1 cellular context compared by ENCODE assay signal in the genomic region with DNA sequence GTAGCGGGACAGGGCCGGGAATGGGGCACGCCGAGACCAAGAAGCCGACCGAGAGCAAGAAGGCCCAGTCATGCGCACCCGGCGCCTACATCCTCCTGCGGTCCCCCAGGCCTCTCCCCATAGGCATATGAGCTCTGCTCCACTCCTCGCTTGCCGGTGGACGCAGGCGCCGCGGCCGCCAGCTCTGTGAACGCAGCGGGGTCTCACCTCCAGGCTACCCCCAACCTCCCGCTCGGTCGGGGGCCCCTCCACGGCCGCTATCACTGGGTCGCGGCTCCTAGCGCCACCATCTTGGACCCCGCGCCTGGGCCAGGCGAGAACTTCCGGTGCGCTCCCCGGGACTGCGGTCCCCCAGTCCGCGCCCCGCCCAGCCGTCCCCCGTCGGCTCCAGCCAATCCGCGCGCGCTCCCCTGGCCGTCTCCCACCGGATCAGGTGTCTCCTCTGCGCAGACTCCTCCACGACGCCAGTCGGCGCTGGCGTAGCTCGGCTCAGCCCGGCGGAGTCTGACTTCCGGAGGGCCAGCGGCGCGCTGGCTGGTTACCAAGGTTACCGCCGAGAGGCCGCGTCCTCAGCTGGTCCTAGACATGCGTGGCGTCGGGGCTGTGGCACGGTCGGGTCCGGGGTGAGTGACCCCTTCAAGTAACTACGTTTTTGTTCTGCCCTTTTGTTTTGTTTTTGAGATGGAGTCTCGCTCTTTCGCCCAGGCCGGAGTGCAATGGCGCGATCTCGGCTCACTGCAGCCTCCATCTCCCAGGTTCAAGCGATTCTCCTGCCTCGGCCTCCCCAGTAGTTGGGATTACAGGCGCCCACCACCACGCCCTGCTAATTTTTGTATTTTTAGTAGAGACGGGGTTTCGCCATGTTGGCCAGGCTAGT.
TF ChIP-seq lines count a peak whose summit lies in the region.

TSS of gene ZNF594 (minus strand) at position 328 of the 877 bp plus-strand sequence. CDS start 7,612 bp downstream, outside the sequence.

TF ChIP-seq in HepG2, 621 proteins besides CTCF, POLR2A, EP300 and RAD21 (continued from another document and continues in another):
- peak; percentile 60 for TF ChIP-seq POLR2AphosphoS5 (IDR thresholded peaks at IDR 0.05; ENCODE audit: low read depth, low read length)
- peak; percentile 75; the same call in 1 of the 2 replicates for TF ChIP-seq YEATS2 (CRISPR knock-in tag; IDR thresholded peaks at IDR 0.05; ENCODE audit: borderline replicate concordance)
- TF ChIP-seq KDM2A (CRISPR knock-in tag; IDR thresholded peaks at IDR 0.05; ENCODE audit: borderline replicate concordance, low read depth), result peak; percentile 80
- TF ChIP-seq SP5 (CRISPR knock-in tag; IDR thresholded peaks at IDR 0.05; ENCODE audit: borderline replicate concordance, low read depth), result peak; percentile 50; the same call in 1 of the 2 replicates
- no peak for TF ChIP-seq DR1 (CRISPR knock-in tag; IDR thresholded peaks at IDR 0.05)
- peak; percentile 72 for TF ChIP-seq GMEB1 (CRISPR knock-in tag; IDR thresholded peaks at IDR 0.05; ENCODE audit: borderline replicate concordance)
- peak; percentile 56; the same call in 1 of the 2 replicates for TF ChIP-seq YEATS4 (CRISPR knock-in tag; IDR thresholded peaks at IDR 0.05; ENCODE audit: borderline replicate concordance)
- peak; percentile 64; the same call in 1 of the 3 replicates for TF ChIP-seq MXI1 (IDR thresholded peaks at IDR 0.05; ENCODE audit: borderline replicate concordance, low read depth, low read length)
- TF ChIP-seq ASH2L (IDR thresholded peaks at IDR 0.05; ENCODE audit: insufficient read length, low read depth, low read length), result peak; percentile 48
- TF ChIP-seq MXD4 (CRISPR knock-in tag; IDR thresholded peaks at IDR 0.05), result 0 out of 2 replicates have a peak, but pooled peaks have one; percentile 51
- TF ChIP-seq HOXA3 (CRISPR knock-in tag; IDR thresholded peaks at IDR 0.05), result peak; percentile 85
- peak; percentile 56; the same call in 1 of the 2 replicates for TF ChIP-seq ZMYM3 (CRISPR knock-in tag; IDR thresholded peaks at IDR 0.05)
- TF ChIP-seq HOXA5 (CRISPR knock-in tag; IDR thresholded peaks at IDR 0.05), result 0 out of 2 replicates have a peak, but pooled peaks have one; percentile 54
- TF ChIP-seq RARG (CRISPR knock-in tag; IDR thresholded peaks at IDR 0.05; ENCODE audit: low read depth), result no peak
- TF ChIP-seq ARNT2 (CRISPR knock-in tag; IDR thresholded peaks at IDR 0.05; ENCODE audit: low read depth), result 0 out of 2 replicates have a peak, but pooled peaks have one; percentile 49
- no peak for TF ChIP-seq NR1H2 (CRISPR knock-in tag; IDR thresholded peaks at IDR 0.05; ENCODE audit: borderline replicate concordance, low read depth)
- TF ChIP-seq, protein P1, sequence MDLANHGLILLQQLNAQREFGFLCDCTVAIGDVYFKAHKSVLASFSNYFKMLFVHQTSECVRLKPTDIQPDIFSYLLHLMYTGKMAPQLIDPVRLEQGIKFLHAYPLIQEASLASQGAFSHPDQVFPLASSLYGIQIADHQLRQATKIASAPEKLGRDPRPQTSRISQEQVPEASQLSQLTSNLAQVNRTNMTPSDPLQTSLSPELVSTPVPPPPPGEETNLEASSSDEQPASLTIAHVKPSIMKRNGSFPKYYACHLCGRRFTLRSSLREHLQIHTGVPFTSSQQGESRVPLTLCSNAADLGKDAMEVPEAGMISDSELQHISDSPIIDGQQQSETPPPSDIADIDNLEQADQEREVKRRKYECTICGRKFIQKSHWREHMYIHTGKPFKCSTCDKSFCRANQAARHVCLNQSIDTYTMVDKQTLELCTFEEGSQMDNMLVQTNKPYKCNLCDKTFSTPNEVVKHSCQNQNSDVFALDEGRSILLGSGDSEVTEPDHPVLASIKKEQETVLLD (CRISPR knock-in tag; IDR thresholded peaks at IDR 0.05; ENCODE audit: low read depth), result 0 out of 2 replicates have a peak, but pooled peaks have one; percentile 40
- no peak for TF ChIP-seq ZNF160 (CRISPR knock-in tag; IDR thresholded peaks at IDR 0.05)
- TF ChIP-seq ELF3 (CRISPR knock-in tag; IDR thresholded peaks at IDR 0.05), result peak; percentile 54; the same call in 1 of the 2 replicates
- peak; percentile 38 for TF ChIP-seq SRSF1 (optimal IDR thresholded peaks at IDR 0.05; ENCODE audit: low read depth, low read length)
- TF ChIP-seq, protein P2, sequence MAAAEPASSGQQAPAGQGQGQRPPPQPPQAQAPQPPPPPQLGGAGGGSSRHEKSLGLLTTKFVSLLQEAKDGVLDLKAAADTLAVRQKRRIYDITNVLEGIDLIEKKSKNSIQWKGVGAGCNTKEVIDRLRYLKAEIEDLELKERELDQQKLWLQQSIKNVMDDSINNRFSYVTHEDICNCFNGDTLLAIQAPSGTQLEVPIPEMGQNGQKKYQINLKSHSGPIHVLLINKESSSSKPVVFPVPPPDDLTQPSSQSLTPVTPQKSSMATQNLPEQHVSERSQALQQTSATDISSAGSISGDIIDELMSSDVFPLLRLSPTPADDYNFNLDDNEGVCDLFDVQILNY (CRISPR knock-in tag; conservative IDR thresholded peaks at IDR 0.05), result no peak
- no peak for TF ChIP-seq PPARG (CRISPR knock-in tag; conservative IDR thresholded peaks at IDR 0.05)
- TF ChIP-seq RFXAP (CRISPR knock-in tag; IDR thresholded peaks at IDR 0.05; ENCODE audit: borderline replicate concordance), result no peak
- TF ChIP-seq, protein P3, sequence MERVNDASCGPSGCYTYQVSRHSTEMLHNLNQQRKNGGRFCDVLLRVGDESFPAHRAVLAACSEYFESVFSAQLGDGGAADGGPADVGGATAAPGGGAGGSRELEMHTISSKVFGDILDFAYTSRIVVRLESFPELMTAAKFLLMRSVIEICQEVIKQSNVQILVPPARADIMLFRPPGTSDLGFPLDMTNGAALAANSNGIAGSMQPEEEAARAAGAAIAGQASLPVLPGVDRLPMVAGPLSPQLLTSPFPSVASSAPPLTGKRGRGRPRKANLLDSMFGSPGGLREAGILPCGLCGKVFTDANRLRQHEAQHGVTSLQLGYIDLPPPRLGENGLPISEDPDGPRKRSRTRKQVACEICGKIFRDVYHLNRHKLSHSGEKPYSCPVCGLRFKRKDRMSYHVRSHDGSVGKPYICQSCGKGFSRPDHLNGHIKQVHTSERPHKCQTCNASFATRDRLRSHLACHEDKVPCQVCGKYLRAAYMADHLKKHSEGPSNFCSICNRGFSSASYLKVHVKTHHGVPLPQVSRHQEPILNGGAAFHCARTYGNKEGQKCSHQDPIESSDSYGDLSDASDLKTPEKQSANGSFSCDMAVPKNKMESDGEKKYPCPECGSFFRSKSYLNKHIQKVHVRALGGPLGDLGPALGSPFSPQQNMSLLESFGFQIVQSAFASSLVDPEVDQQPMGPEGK (CRISPR knock-in tag; IDR thresholded peaks at IDR 0.05), result peak; percentile 77
- TF ChIP-seq TFDP2 (CRISPR knock-in tag; IDR thresholded peaks at IDR 0.05), result peak; percentile 46; the same call in 1 of the 2 replicates
- peak; percentile 81 for TF ChIP-seq POLR2G (IDR thresholded peaks at IDR 0.05; ENCODE audit: low read depth, low read length)
- TF ChIP-seq ATF7 (IDR thresholded peaks at IDR 0.05), result no peak
- TF ChIP-seq ATF7 (CRISPR knock-in tag; IDR thresholded peaks at IDR 0.05), result no peak
- TF ChIP-seq, protein P4, sequence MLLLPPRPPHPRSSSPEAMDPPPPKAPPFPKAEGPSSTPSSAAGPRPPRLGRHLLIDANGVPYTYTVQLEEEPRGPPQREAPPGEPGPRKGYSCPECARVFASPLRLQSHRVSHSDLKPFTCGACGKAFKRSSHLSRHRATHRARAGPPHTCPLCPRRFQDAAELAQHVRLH (CRISPR knock-in tag; IDR thresholded peaks at IDR 0.05; ENCODE audit: borderline replicate concordance, low read depth), result peak; percentile 34; the same call in 1 of the 2 replicates
- peak; percentile 65; the same call in 1 of the 2 replicates for TF ChIP-seq ERF (CRISPR knock-in tag; IDR thresholded peaks at IDR 0.05)
- no peak for TF ChIP-seq RBAK (CRISPR knock-in tag; IDR thresholded peaks at IDR 0.05)
- TF ChIP-seq SIX4 (CRISPR knock-in tag; IDR thresholded peaks at IDR 0.05), result peak; percentile 74
- TF ChIP-seq, protein P5, sequence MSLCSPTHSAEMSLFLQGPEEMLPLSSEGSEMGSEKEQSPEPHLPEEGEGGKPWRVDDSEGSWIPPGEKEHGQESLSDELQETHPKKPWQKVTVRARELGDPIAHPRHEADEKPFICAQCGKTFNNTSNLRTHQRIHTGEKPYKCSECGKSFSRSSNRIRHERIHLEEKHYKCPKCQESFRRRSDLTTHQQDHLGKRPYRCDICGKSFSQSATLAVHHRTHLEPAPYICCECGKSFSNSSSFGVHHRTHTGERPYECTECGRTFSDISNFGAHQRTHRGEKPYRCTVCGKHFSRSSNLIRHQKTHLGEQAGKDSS (CRISPR knock-in tag; IDR thresholded peaks at IDR 0.05; ENCODE audit: borderline replicate concordance, low read depth), result 0 out of 2 replicates have a peak, but pooled peaks have one; percentile 47
- peak; percentile 77; the same call in 1 of the 2 replicates for TF ChIP-seq ZNF777 (CRISPR knock-in tag; IDR thresholded peaks at IDR 0.05)
- peak; percentile 68; the same call in 1 of the 2 replicates for TF ChIP-seq HDAC2 (CRISPR knock-in tag; IDR thresholded peaks at IDR 0.05)
- no peak for TF ChIP-seq MAZ (IDR thresholded peaks at IDR 0.05; ENCODE audit: borderline replicate concordance, low read depth, low read length)
- peak; percentile 19; the same call in 1 of the 2 replicates for TF ChIP-seq MAZ (CRISPR knock-in tag; IDR thresholded peaks at IDR 0.05; ENCODE audit: low read depth)
- TF ChIP-seq FOSL2 (CRISPR knock-in tag; IDR thresholded peaks at IDR 0.05), result peak; percentile 14; the same call in 1 of the 2 replicates
- TF ChIP-seq ZNF672 (CRISPR knock-in tag; IDR thresholded peaks at IDR 0.05), result no peak
- peak; percentile 85 for TF ChIP-seq SPEN (CRISPR knock-in tag; IDR thresholded peaks at IDR 0.05; ENCODE audit: low read depth)
- peak; percentile 73; the same call in 1 of the 2 replicates for TF ChIP-seq KDM5B (CRISPR knock-in tag; IDR thresholded peaks at IDR 0.05; ENCODE audit: borderline replicate concordance)
- no peak for TF ChIP-seq FOXO1 (CRISPR knock-in tag; IDR thresholded peaks at IDR 0.05)
- peak; percentile 98 for TF ChIP-seq GABPB1 (CRISPR knock-in tag; IDR thresholded peaks at IDR 0.05)
- peak; percentile 55; the same call in 1 of the 2 replicates for TF ChIP-seq MXD3 (CRISPR knock-in tag; IDR thresholded peaks at IDR 0.05)
- TF ChIP-seq NRL (CRISPR knock-in tag; IDR thresholded peaks at IDR 0.05; ENCODE audit: borderline replicate concordance), result no peak
- TF ChIP-seq ZNF792 (CRISPR knock-in tag; IDR thresholded peaks at IDR 0.05), result 0 out of 2 replicates have a peak, but pooled peaks have one; percentile 20
- TF ChIP-seq, protein P6, sequence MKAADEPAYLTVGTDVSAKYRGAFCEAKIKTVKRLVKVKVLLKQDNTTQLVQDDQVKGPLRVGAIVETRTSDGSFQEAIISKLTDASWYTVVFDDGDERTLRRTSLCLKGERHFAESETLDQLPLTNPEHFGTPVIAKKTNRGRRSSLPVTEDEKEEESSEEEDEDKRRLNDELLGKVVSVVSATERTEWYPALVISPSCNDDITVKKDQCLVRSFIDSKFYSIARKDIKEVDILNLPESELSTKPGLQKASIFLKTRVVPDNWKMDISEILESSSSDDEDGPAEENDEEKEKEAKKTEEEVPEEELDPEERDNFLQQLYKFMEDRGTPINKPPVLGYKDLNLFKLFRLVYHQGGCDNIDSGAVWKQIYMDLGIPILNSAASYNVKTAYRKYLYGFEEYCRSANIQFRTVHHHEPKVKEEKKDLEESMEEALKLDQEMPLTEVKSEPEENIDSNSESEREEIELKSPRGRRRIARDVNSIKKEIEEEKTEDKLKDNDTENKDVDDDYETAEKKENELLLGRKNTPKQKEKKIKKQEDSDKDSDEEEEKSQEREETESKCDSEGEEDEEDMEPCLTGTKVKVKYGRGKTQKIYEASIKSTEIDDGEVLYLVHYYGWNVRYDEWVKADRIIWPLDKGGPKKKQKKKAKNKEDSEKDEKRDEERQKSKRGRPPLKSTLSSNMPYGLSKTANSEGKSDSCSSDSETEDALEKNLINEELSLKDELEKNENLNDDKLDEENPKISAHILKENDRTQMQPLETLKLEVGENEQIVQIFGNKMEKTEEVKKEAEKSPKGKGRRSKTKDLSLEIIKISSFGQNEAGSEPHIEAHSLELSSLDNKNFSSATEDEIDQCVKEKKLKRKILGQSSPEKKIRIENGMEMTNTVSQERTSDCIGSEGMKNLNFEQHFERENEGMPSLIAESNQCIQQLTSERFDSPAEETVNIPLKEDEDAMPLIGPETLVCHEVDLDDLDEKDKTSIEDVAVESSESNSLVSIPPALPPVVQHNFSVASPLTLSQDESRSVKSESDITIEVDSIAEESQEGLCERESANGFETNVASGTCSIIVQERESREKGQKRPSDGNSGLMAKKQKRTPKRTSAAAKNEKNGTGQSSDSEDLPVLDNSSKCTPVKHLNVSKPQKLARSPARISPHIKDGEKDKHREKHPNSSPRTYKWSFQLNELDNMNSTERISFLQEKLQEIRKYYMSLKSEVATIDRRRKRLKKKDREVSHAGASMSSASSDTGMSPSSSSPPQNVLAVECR (CRISPR knock-in tag; IDR thresholded peaks at IDR 0.05; ENCODE audit: borderline replicate concordance), result peak; percentile 94
- peak; percentile 46 for TF ChIP-seq MYC (CRISPR knock-in tag; IDR thresholded peaks at IDR 0.05; ENCODE audit: borderline replicate concordance)
- peak; percentile 73 for TF ChIP-seq GABPA (IDR thresholded peaks at IDR 0.05; ENCODE audit: low read depth, low read length)
- TF ChIP-seq GABPA (CRISPR knock-in tag; IDR thresholded peaks at IDR 0.05; ENCODE audit: low read depth), result peak; percentile 92
